In genomic region chr10:49080965-49081364, GRCh38 we compare ENCODE assay signal across 22 cellular contexts. TPM values are rescaled to one million over a fixed set of nuclear protein-coding genes. Genes with fewer than 3 reads are reported as not detected.
DNase-seq lines count a peak whose midpoint lies in the region; ATAC-seq and TF ChIP-seq lines count a peak whose summit lies in the region.
"Had no signal": no experiment of that assay in that cellular context is flagged by ENCODE, and none has a peak within 500 bp of the region (broad histone marks: within the 10 kb centered on the region; RNA-seq: fewer than 3 reads in every experiment).

No MANE protein-coding gene starts in this region.

- intact Hi-C loops in right lobe of liver (cut with DNase I) = no loop called here

- 13% methylated on average over 1 of the region's 3 CpGs for WGBS in right lobe of liver (ENCODE audit: insufficient coverage, low coverage, low lambda C conversion rate, missing lambda C conversion rate)

- H3K9me3 ChIP-seq in right lobe of liver = no peaks in the 10 kb centered on the region
- H3K9me3 ChIP-seq: prostate gland, transverse colon had no signal

- peaks cover 0 to 75% (median 22%) of the 10 kb centered on the region in 4 donors for H3K4me1 ChIP-seq in right lobe of liver
- H3K4me1 ChIP-seq: prostate gland had no signal

- peak; percentile 39 for DNase-seq in RPMI8226
- no peak for DNase-seq in coronary artery (ENCODE audit: low spot score)
- peak; percentile 73 to 92 (median 86) for DNase-seq in right lobe of liver
- no peak for DNase-seq in substantia nigra (lab: John Stamatoyannopoulos, UW)
- no peak for DNase-seq in A172 (ENCODE audit: low spot score)
- DNase-seq in NOMO-1 treated with DMSO at 0.1 percent for 48 hours (lab: John Stamatoyannopoulos, UW; ENCODE audit: unreplicated experiment) = no peak
- DNase-seq: activated CD4-positive, alpha-beta T cell treated with anti-CD3 and anti-CD28 coated beads, Interleukin-2, amount 10 ng/mL, durations not matched to agents 24 days and 14 days; activated gamma-delta T cell treated with Interleukin-2 at 50 U/mL for 16 hours; AML-193; COR-L47; effector memory CD8-positive, alpha-beta T cell; immature natural killer cell; Karpas-422; mesenchymal stem cell; natural killer cell; NCI-H2107; NCI-H510A treated with DMSO at 0.1 percent for 48 hours; T-helper 1 cell; transverse colon had no signal

- H3K27ac ChIP-seq in coronary artery (peak overlapping the region; percentile 69 to 74), right lobe of liver (peak overlapping the region in 2 of 3 donors; percentile 43 to 67), substantia nigra (ENCODE audit: low read depth, low read length, poor library complexity, severe bottlenecking) (peak overlapping the region; percentile 14)
- H3K27ac ChIP-seq: prostate gland had no signal

- H3K27me3 ChIP-seq in right lobe of liver = no peaks in the 10 kb centered on the region
- H3K27me3 ChIP-seq: transverse colon had no signal

- TF ChIP-seq POLR2A in right lobe of liver (IDR thresholded peaks at IDR 0.05) = no peak

- no peak overlapping the region for H3K4me3 ChIP-seq in coronary artery
- H3K4me3 ChIP-seq in right lobe of liver = no peak overlapping the region
- H3K4me3 ChIP-seq: prostate gland, transverse colon had no signal

- no peaks in the 10 kb centered on the region for H3K36me3 ChIP-seq in right lobe of liver
- H3K36me3 ChIP-seq: prostate gland, transverse colon had no signal

- no peak for TF ChIP-seq CTCF in coronary artery (IDR thresholded peaks at IDR 0.05)
- TF ChIP-seq CTCF in right lobe of liver (IDR thresholded peaks at IDR 0.05) = no peak

- ATAC-seq in right lobe of liver (peak; percentile 78 to 92 (median 88)), GM19035 (IDR thresholded peaks at IDR 0.05; ENCODE audit: unreplicated experiment) (no peak)
- ATAC-seq: effector memory CD8-positive, alpha-beta T cell; natural killer cell had no signal

RNA-seq across cellular contexts. Expression of gene VSTM4, which starts 34.4 kb away (rescaled TPM):
- total RNA-seq in right lobe of liver = 1 to 10 TPM; 2.1 to 6.6 (median 3.1) TPM
- 2.4 and 2.6 TPM in 2 replicates for total RNA-seq in A172 (2014; rRNA removed; shearing (Covaris generic))

RNA-seq across cellular contexts. Expression of gene FAM170B, which starts 52.9 kb away (rescaled TPM):
- not detected for total RNA-seq in right lobe of liver
- not detected in 2 replicates for total RNA-seq in A172 (2014; rRNA removed; shearing (Covaris generic))
- total RNA-seq: activated CD4-positive, alpha-beta T cell treated with anti-CD3 and anti-CD28 coated beads, Interleukin-2, amount 10 ng/mL, durations not matched to agents 24 days and 14 days; fibroblast of lung; natural killer cell; prostate gland; transverse colon had no signal

Comparison
In these comparisons a context has a peak if more than half of its experiments do, and no peak if none do; other contexts are left out.
1. DNase-seq: peak in RPMI8226 (single experiment) and right lobe of liver (3 of 3); none in coronary artery (single experiment), substantia nigra (0 of 49), A172 (single experiment) and NOMO-1 treated with DMSO at 0.1 percent for 48 hours (single experiment).
2. H3K27ac ChIP-seq: peak in every context shown above with its lines; median percentile 72 in coronary artery; 55 in right lobe of liver; 14 in substantia nigra.